ENCODE assay signal across 15 cellular contexts in genomic region chr1:28213315-28213714, GRCh38. TPM values are rescaled to one million over a fixed set of nuclear protein-coding genes. Genes with fewer than 3 reads are reported as not detected.
DNase-seq lines count a peak whose midpoint lies in the region; FAIRE-seq and TF ChIP-seq lines count a peak whose summit lies in the region.
"Had no signal": no experiment of that assay in that cellular context is flagged by ENCODE, and none has a peak within 500 bp of the region (broad histone marks: within the 10 kb centered on the region; RNA-seq: fewer than 3 reads in every experiment).

No MANE protein-coding gene starts in this region.

- no peaks in the 10 kb centered on the region for H4K20me1 ChIP-seq in osteoblast (ENCODE audit: insufficient read depth, low read length)

- H3K9me3 Mint-ChIP-seq in HFFc6, result no peaks in the 10 kb centered on the region
- H3K9me3 Mint-ChIP-seq in activated CD4-positive, alpha-beta memory T cell treated with anti-CD3 and anti-CD28 coated beads, Interleukin-2, amount 10 ng/mL, durations not matched to agents 7 days and 5 days, result no peaks in the 10 kb centered on the region
- H3K9me3 Mint-ChIP-seq: CD14-positive monocyte; CD8-positive, alpha-beta T cell had no signal

- no peak overlapping the region for H2BK12ac ChIP-seq in trophoblast cell (ENCODE audit: low read length)

- no peak overlapping the region for H4K8ac ChIP-seq in trophoblast cell (ENCODE audit: low read depth, low read length)

- peaks cover 4% of the 10 kb centered on the region; the same call in 1 of the 2 replicates for H3K36me3 Mint-ChIP-seq in HFFc6 (ENCODE audit: low read depth)
- peaks cover 39% of the 10 kb centered on the region for H3K36me3 Mint-ChIP-seq in activated CD4-positive, alpha-beta memory T cell treated with anti-CD3 and anti-CD28 coated beads, Interleukin-2, amount 10 ng/mL, durations not matched to agents 7 days and 5 days (ENCODE audit: low read depth)

- H3K4me3 ChIP-seq in fibroblast of the aortic adventitia (ENCODE audit: low read depth, low read length), result no peak overlapping the region
- H3K4me3 ChIP-seq in osteoblast (ENCODE audit: insufficient read depth, low read length), result no peak overlapping the region
- no peak overlapping the region for H3K4me3 ChIP-seq in trophoblast cell (ENCODE audit: low read depth, low read length)
- H3K4me3 ChIP-seq: HAP-1 had no signal

- H4K12ac ChIP-seq in trophoblast cell (ENCODE audit: low read depth, low read length), result no peak overlapping the region

- H3K36me3 ChIP-seq in osteoblast (ENCODE audit: insufficient read depth, low read length), result peaks cover 33% of the 10 kb centered on the region
- H3K36me3 ChIP-seq in trophoblast cell (ENCODE audit: control insufficient read depth in 1 of 2, insufficient read depth in 2 of 2, low read length in 2 of 2), result peaks cover 14 to 21% of the 10 kb centered on the region in 2 experiments

- no peak overlapping the region for H3K27ac ChIP-seq in osteoblast (ENCODE audit: low read depth, low read length)
- H3K27ac ChIP-seq in trophoblast cell (ENCODE audit: low read depth, low read length), result no peak overlapping the region

- WGBS in trophoblast cell (ENCODE audit: extremely low coverage, insufficient coverage, insufficient read length), result no CpG with 5 or more reads among the region's 2 CpGs

- DNase-seq in HFFc6, result no peak
- peak; percentile 27 for DNase-seq in fibroblast of the aortic adventitia (ENCODE audit: low read depth)
- DNase-seq in osteoblast (ENCODE audit: insufficient read length, low spot score, missing footprints), result peak; percentile 69
- no peak for DNase-seq in activated CD4-positive, alpha-beta memory T cell treated with anti-CD3 and anti-CD28 coated beads, Interleukin-2, amount 10 ng/mL, durations not matched to agents 7 days and 5 days
- no peak for DNase-seq in HEK293T (ENCODE audit: extremely low spot score)
- no peak for DNase-seq in trophoblast cell
- DNase-seq: CD8-positive, alpha-beta T cell; COR-L47; DMS153; DMS79 treated with DMSO at 0.1 percent for 48 hours; EL had no signal

- H3K4me3 Mint-ChIP-seq in HFFc6, result no peak overlapping the region
- no peak overlapping the region for H3K4me3 Mint-ChIP-seq in activated CD4-positive, alpha-beta memory T cell treated with anti-CD3 and anti-CD28 coated beads, Interleukin-2, amount 10 ng/mL, durations not matched to agents 7 days and 5 days
- H3K4me3 Mint-ChIP-seq: CD14-positive monocyte; CD8-positive, alpha-beta T cell had no signal

- no peak overlapping the region for H2BK5ac ChIP-seq in trophoblast cell (ENCODE audit: low read depth, low read length, poor library complexity)

- H3K27me3 ChIP-seq in osteoblast (ENCODE audit: insufficient read depth, low read length) (no peaks in the 10 kb centered on the region), trophoblast cell (ENCODE audit: insufficient read depth, low read length) (no peaks in the 10 kb centered on the region)

- no peak overlapping the region for H4K91ac ChIP-seq in trophoblast cell (ENCODE audit: low read depth, low read length)

- H3K23ac ChIP-seq in trophoblast cell (ENCODE audit: low read length), result no peak overlapping the region

- TF ChIP-seq CTCF in HFFc6 (IDR thresholded peaks at IDR 0.05) (no peak), fibroblast of the aortic adventitia (IDR thresholded peaks at IDR 0.05; ENCODE audit: insufficient read depth, low read length) (no peak), osteoblast (IDR thresholded peaks at IDR 0.05; ENCODE audit: extremely low read depth, low read depth, low read length) (no peak)

- H3K18ac ChIP-seq in trophoblast cell (ENCODE audit: low read length), result no peak overlapping the region

- H2AK5ac ChIP-seq in trophoblast cell (ENCODE audit: low read length), result no peak overlapping the region

- H2AFZ ChIP-seq in osteoblast (ENCODE audit: low read length), result no peak overlapping the region
- no peak overlapping the region for H2AFZ ChIP-seq in trophoblast cell (ENCODE audit: insufficient read depth, low read length, poor library complexity)

- POLR2A ChIA-PET in activated CD4-positive, alpha-beta memory T cell treated with anti-CD3 and anti-CD28 coated beads, Interleukin-2, amount 10 ng/mL, durations not matched to agents 7 days and 5 days (lab: Charles Lee), result interaction anchor here (1.2 to 2.2 kb wide), 2 partner anchors 11 to 125 kb away, joined by 3 to 7 read pairs; partner anchors contain the start of gene EYA3
- POLR2A ChIA-PET in HEK293T (lab: Yijun Ruan, JAX), result interaction anchor here (1.1 kb wide), 1 partner anchor 22 kb away, joined by 5 read pairs; the partner anchor contains the start of gene ATP5IF1

- peak overlapping the region; percentile 33; the same call in 1 of the 2 replicates for H3K27ac Mint-ChIP-seq in HFFc6
- H3K27ac Mint-ChIP-seq in activated CD4-positive, alpha-beta memory T cell treated with anti-CD3 and anti-CD28 coated beads, Interleukin-2, amount 10 ng/mL, durations not matched to agents 7 days and 5 days, result no peak overlapping the region

- no peak overlapping the region for H3K4ac ChIP-seq in trophoblast cell (ENCODE audit: low read depth, low read length)

- H3K9me3 ChIP-seq in osteoblast (ENCODE audit: low read depth, low read length) (no peaks in the 10 kb centered on the region), trophoblast cell (ENCODE audit: insufficient read depth, low read depth, low read length) (no peaks in the 10 kb centered on the region)
- H3K9me3 ChIP-seq: HAP-1 had no signal

- no peak overlapping the region for H2BK120ac ChIP-seq in trophoblast cell (ENCODE audit: insufficient read depth, low read length, poor library complexity)

- CTCF ChIA-PET in activated CD4-positive, alpha-beta memory T cell treated with anti-CD3 and anti-CD28 coated beads, Interleukin-2, amount 10 ng/mL, durations not matched to agents 7 days and 5 days (lab: Charles Lee), result interaction anchor here (1.6 to 1.8 kb wide), 2 partner anchors 122 to 125 kb away, joined by 8 read pairs; partner anchors contain the start of gene EYA3
- CTCF ChIA-PET in HEK293T (lab: Yijun Ruan, JAX), result interaction anchor here (0.7 kb wide), 1 partner anchor 109 kb away, joined by 3 read pairs; no protein-coding TSS in a partner anchor

- H3K4me1 Mint-ChIP-seq in HFFc6 (ENCODE audit: low read depth), result no peaks in the 10 kb centered on the region
- H3K4me1 Mint-ChIP-seq in activated CD4-positive, alpha-beta memory T cell treated with anti-CD3 and anti-CD28 coated beads, Interleukin-2, amount 10 ng/mL, durations not matched to agents 7 days and 5 days, result peaks cover 4% of the 10 kb centered on the region
- H3K4me1 Mint-ChIP-seq: CD14-positive monocyte had no signal

- H3K79me2 ChIP-seq in osteoblast (ENCODE audit: insufficient read depth, low read length) (peaks cover 6% of the 10 kb centered on the region), trophoblast cell (ENCODE audit: control insufficient read depth, insufficient read depth, low read length, poor library complexity) (no peaks in the 10 kb centered on the region)

- H3K4me1 ChIP-seq in osteoblast (ENCODE audit: insufficient read depth, low read length) (no peaks in the 10 kb centered on the region), trophoblast cell (ENCODE audit: control insufficient read depth in 1 of 2, insufficient read depth in 2 of 2, low read length in 2 of 2) (no peaks in the 10 kb centered on the region)

- peak; percentile 26 for FAIRE-seq in TTC549 (lab: Jason Lieb, UNC)
- FAIRE-seq: H1 had no signal

- H3K79me1 ChIP-seq in trophoblast cell (ENCODE audit: low read length), result no peaks in the 10 kb centered on the region

- H3K4me2 ChIP-seq in osteoblast (ENCODE audit: insufficient read depth, low read length), result no peak overlapping the region
- no peak overlapping the region for H3K4me2 ChIP-seq in trophoblast cell (ENCODE audit: low read length)

- no peak overlapping the region for H3K9ac ChIP-seq in trophoblast cell (ENCODE audit: low read length)

- H3K27me3 Mint-ChIP-seq in HFFc6 (ENCODE audit: insufficient read depth), result no peaks in the 10 kb centered on the region
- no peaks in the 10 kb centered on the region for H3K27me3 Mint-ChIP-seq in activated CD4-positive, alpha-beta memory T cell treated with anti-CD3 and anti-CD28 coated beads, Interleukin-2, amount 10 ng/mL, durations not matched to agents 7 days and 5 days

- no peak overlapping the region for H3K14ac ChIP-seq in trophoblast cell (ENCODE audit: low read length)

TF ChIP-seq in HEK293T, 16 proteins besides CTCF, POLR2A, EP300 and RAD21:
- TF ChIP-seq LEF1 (IDR thresholded peaks at IDR 0.05; ENCODE audit: borderline replicate concordance), result no peak
TF ChIP-seq in HEK293T: peak in this region for 0.

RNA-seq across cellular contexts. Expression of gene DNAJC8, which starts 19.5 kb away (rescaled TPM):
- total RNA-seq in HFFc6 (2021; fragmentation: NEBNext Ultra II Directional; extraction: Animal tissue kit (Norgen Biotek cat#: 25700)), result 100 to 1,000 TPM; 101 to 112 (median 105) TPM
- total RNA-seq in fibroblast of the aortic adventitia (ENCODE audit: low replicate concordance) (76.4 and 155 TPM in 2 replicates), osteoblast (60.1 and 63.4 TPM in 2 replicates)
- total RNA-seq in activated CD4-positive, alpha-beta memory T cell treated with anti-CD3 and anti-CD28 coated beads, Interleukin-2, amount 10 ng/mL, durations not matched to agents 7 days and 5 days, result 100 to 1,000 TPM; 100 to 104 TPM
- 116 and 119 TPM in 2 replicates for polyA plus RNA-seq in trophoblast cell (2013)

RNA-seq across cellular contexts. Expression of gene ATP5IF1, which starts 22.6 kb away (rescaled TPM):
- 100 to 1,000 TPM; 153 to 231 (median 216) TPM for total RNA-seq in HFFc6 (2021; fragmentation: NEBNext Ultra II Directional; extraction: Animal tissue kit (Norgen Biotek cat#: 25700))
- total RNA-seq in fibroblast of the aortic adventitia (ENCODE audit: low replicate concordance), result 108 and 171 TPM in 2 replicates
- 51.8 and 53.3 TPM in 2 replicates for total RNA-seq in osteoblast
- total RNA-seq in activated CD4-positive, alpha-beta memory T cell treated with anti-CD3 and anti-CD28 coated beads, Interleukin-2, amount 10 ng/mL, durations not matched to agents 7 days and 5 days, result 100 to 1,000 TPM; 178 TPM
- polyA plus RNA-seq in trophoblast cell (2013), result 429 and 430 TPM in 2 replicates

RNA-seq across cellular contexts. Expression of gene PTAFR, which starts 36.8 kb away (rescaled TPM):
- under 1 TPM; 0.26 to 0.57 (median 0.43) TPM for total RNA-seq in HFFc6 (2021; fragmentation: NEBNext Ultra II Directional; extraction: Animal tissue kit (Norgen Biotek cat#: 25700))
- under 0.01 and 0.65 TPM in 2 replicates for total RNA-seq in fibroblast of the aortic adventitia (ENCODE audit: low replicate concordance)
- under 0.01 TPM in 2 replicates for total RNA-seq in osteoblast
- under 1 TPM; 0.23 to 0.38 TPM for total RNA-seq in activated CD4-positive, alpha-beta memory T cell treated with anti-CD3 and anti-CD28 coated beads, Interleukin-2, amount 10 ng/mL, durations not matched to agents 7 days and 5 days
- 0.08 and 0.11 TPM in 2 replicates for polyA plus RNA-seq in trophoblast cell (2013)

RNA-seq across cellular contexts. Expression of gene SESN2, which starts 46.0 kb away (rescaled TPM):
- 10 to 100 TPM; 15.5 to 22.0 (median 17.4) TPM for total RNA-seq in HFFc6 (2021; fragmentation: NEBNext Ultra II Directional; extraction: Animal tissue kit (Norgen Biotek cat#: 25700))
- total RNA-seq in fibroblast of the aortic adventitia (ENCODE audit: low replicate concordance) (33.2 and 47.4 TPM in 2 replicates), osteoblast (56.3 and 59.7 TPM in 2 replicates)
- 10 to 100 TPM; 22.8 to 23.9 TPM for total RNA-seq in activated CD4-positive, alpha-beta memory T cell treated with anti-CD3 and anti-CD28 coated beads, Interleukin-2, amount 10 ng/mL, durations not matched to agents 7 days and 5 days
- 58.3 and 60.8 TPM in 2 replicates for polyA plus RNA-seq in trophoblast cell (2013)

Comparison
In these comparisons a context has a peak if more than half of its experiments do, and no peak if none do; other contexts are left out.
1. DNase-seq: peak in fibroblast of the aortic adventitia (single experiment) and osteoblast (single experiment); none in HFFc6 (single experiment), activated CD4-positive, alpha-beta memory T cell treated with anti-CD3 and anti-CD28 coated beads, Interleukin-2, amount 10 ng/mL, durations not matched to agents 7 days and 5 days (single experiment), HEK293T (single experiment) and trophoblast cell (0 of 2).